Comparison of ENCODE assay signal across 1 cellular context in the genomic region with DNA sequence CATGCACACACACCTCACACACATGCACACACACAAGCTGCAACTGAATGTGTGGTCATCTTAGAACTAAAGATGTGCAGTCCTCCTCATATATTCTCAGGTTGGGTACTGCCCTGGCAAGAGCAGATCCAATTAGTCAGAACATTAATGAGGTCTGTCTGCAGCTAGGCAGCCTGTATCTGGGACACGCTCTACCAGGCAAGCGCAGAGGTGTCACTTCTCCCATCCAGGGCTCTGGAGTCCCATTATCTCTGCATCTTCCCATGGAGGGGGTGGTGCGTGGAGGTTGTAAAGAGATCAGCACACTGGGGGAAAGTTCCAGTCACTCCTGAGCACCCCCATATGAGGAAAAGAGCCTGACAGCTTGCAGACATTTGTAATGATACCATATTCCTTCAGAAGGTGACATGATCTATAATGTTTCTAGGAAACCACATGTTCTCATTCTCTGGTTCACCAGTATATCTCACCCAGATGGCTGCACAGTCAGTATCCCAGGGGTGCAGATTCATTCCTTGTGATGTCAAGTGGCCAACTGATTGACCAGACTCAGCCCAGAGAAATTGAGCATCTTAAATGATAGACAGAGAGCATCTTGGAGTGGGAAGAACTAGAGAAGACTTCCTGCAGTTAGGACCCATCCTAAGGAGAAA.
TF ChIP-seq lines count a peak whose summit lies in the region.

No MANE protein-coding gene starts in this region.

TF ChIP-seq in GM12878, 131 proteins besides CTCF, POLR2A, EP300 and RAD21 (continued from another document):
- TF ChIP-seq, protein P1, sequence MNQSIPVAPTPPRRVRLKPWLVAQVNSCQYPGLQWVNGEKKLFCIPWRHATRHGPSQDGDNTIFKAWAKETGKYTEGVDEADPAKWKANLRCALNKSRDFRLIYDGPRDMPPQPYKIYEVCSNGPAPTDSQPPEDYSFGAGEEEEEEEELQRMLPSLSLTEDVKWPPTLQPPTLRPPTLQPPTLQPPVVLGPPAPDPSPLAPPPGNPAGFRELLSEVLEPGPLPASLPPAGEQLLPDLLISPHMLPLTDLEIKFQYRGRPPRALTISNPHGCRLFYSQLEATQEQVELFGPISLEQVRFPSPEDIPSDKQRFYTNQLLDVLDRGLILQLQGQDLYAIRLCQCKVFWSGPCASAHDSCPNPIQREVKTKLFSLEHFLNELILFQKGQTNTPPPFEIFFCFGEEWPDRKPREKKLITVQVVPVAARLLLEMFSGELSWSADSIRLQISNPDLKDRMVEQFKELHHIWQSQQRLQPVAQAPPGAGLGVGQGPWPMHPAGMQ (IDR thresholded peaks at IDR 0.05; ENCODE audit: borderline replicate concordance) = no peak
- TF ChIP-seq DPF2 (IDR thresholded peaks at IDR 0.05) (peak; percentile 80; the same call in 1 of the 2 replicates), MYC (IDR thresholded peaks at IDR 0.05; ENCODE audit: insufficient read depth, insufficient read length, insufficient replicate concordance, low read length, severe bottlenecking) (no peak), RBBP5 (conservative IDR thresholded peaks at IDR 0.05) (no peak), CUX1 (IDR thresholded peaks at IDR 0.05; ENCODE audit: insufficient replicate concordance, low read depth, low read length) (no peak), MEF2B (IDR thresholded peaks at IDR 0.05; ENCODE audit: partially characterized antibody, poor library complexity, severe bottlenecking) (peak; percentile 32), STAT1 (conservative IDR thresholded peaks at IDR 0.05) (no peak), IKZF2 (IDR thresholded peaks at IDR 0.05) (peak; percentile 57 to 78; a peak in 2 of 4 replicates), MTA2 (IDR thresholded peaks at IDR 0.05; ENCODE audit: low read depth) (peak; percentile 93), TAF1 (IDR thresholded peaks at IDR 0.05; ENCODE audit: borderline replicate concordance, low read depth, low read length) (no peak), MTA3 (IDR thresholded peaks at IDR 0.05; ENCODE audit: borderline replicate concordance, low read length) (no peak), BCL11A (IDR thresholded peaks at IDR 0.05; ENCODE audit: low read depth, low read length) (peak; percentile 34; the same call in 1 of the 2 replicates), KLF5 (IDR thresholded peaks at IDR 0.05; ENCODE audit: partially characterized antibody) (no peak), MLLT1 (IDR thresholded peaks at IDR 0.05) (peak; percentile 72), PAX5 (IDR thresholded peaks at IDR 0.05; ENCODE audit: borderline replicate concordance, low read depth, low read length) (no peak), IKZF1 (conservative IDR thresholded peaks at IDR 0.05) (peak; percentile 82), SP1 (IDR thresholded peaks at IDR 0.05; ENCODE audit: low read depth, low read length) (no peak), NFXL1 (IDR thresholded peaks at IDR 0.05; ENCODE audit: borderline replicate concordance) (no peak), BHLHE40 (IDR thresholded peaks at IDR 0.05; ENCODE audit: borderline replicate concordance in 1 of 2, low read depth in 2 of 2, low read length in 1 of 2) (no peak), BMI1 (IDR thresholded peaks at IDR 0.05; ENCODE audit: borderline replicate concordance) (no peak)
- TF ChIP-seq, protein P2, sequence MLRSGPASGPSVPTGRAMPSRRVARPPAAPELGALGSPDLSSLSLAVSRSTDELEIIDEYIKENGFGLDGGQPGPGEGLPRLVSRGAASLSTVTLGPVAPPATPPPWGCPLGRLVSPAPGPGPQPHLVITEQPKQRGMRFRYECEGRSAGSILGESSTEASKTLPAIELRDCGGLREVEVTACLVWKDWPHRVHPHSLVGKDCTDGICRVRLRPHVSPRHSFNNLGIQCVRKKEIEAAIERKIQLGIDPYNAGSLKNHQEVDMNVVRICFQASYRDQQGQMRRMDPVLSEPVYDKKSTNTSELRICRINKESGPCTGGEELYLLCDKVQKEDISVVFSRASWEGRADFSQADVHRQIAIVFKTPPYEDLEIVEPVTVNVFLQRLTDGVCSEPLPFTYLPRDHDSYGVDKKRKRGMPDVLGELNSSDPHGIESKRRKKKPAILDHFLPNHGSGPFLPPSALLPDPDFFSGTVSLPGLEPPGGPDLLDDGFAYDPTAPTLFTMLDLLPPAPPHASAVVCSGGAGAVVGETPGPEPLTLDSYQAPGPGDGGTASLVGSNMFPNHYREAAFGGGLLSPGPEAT (IDR thresholded peaks at IDR 0.05; ENCODE audit: low read depth) = peak; percentile 31; the same call in 1 of the 2 replicates
